In the genomic region with DNA sequence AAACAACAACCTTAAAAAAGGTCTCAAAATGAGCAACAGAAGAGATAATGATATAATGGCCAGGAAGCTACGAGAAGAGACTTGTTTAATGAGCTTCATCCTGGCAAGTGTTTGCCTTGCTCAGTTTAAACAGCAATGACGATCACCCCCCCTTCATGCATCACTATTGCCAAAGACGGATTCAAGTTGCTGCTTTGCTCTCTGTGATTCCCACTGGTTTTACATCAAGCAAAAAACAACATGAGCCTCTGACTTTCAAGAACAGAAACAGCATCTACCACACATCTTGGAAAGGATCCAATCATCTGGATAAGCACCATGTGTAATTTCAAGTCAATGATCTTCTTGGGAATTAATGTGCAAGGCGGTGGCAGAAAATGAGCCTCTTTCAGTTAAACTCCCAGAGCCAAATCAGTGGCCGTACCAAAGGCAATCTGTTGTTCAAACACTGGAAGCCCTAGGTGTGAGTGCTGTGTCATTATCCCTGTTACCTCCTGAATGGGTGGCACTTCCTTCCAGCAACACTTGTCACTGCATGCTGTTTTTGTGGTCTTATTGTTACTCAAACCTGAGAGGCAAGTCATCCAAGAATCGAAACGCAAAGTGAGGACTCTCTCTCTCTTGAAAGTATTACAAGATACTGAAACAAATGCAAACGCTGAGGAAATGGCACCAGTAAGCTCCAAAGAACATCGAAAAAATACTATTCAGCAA, we compare ENCODE assay signal across 10 cellular contexts.
DNase-seq lines count a peak whose midpoint lies in the region; ATAC-seq and TF ChIP-seq lines count a peak whose summit lies in the region.
"Had no signal": no experiment of that assay in that cellular context is flagged by ENCODE, and none has a peak within 500 bp of the region (broad histone marks: within the 10 kb centered on the region; RNA-seq: fewer than 3 reads in every experiment).

No MANE protein-coding gene starts in this region.

- TF ChIP-seq CTCF in natural killer cell (IDR thresholded peaks at IDR 0.05): no peak
- TF ChIP-seq CTCF in body of pancreas (IDR thresholded peaks at IDR 0.05): no peak

- H3K4me3 ChIP-seq in HUES64 (ENCODE audit: low read length) (no peak overlapping the region), body of pancreas (no peak overlapping the region)

- H3K9me3 ChIP-seq in HUES64 (ENCODE audit: insufficient read depth, low read depth, low read length) (no peaks in the 10 kb centered on the region), body of pancreas (no peaks in the 10 kb centered on the region)

- peak overlapping the region; percentile 8; the same call in 1 of the 2 replicates for H3K9ac ChIP-seq in HUES64 (ENCODE audit: low read depth, low read length)

- peak overlapping the region; percentile 2 for H3K27ac Mint-ChIP-seq in activated CD4-positive, alpha-beta memory T cell treated with anti-CD3 and anti-CD28 coated beads for 36 hours
- peak overlapping the region; percentile 14 to 17 for H3K27ac Mint-ChIP-seq in natural killer cell

- DNase-seq in activated T-cell treated with anti-CD3 and anti-CD28 coated beads for 24 hours (ENCODE audit: low read depth) (peak; percentile 21), natural killer cell (no peak), body of pancreas (no peak), SIG-M5 treated with dmso at 0.1 percent for 504 hours (lab: John Stamatoyannopoulos, UW; ENCODE audit: unreplicated experiment) (no peak)
- no peak for DNase-seq in activated T-cell treated with anti-CD3 and anti-CD28 coated beads, Interleukin-2, amount 50 U/mL, for 1 hour
- DNase-seq in activated CD4-positive, alpha-beta memory T cell treated with anti-CD3 and anti-CD28 coated beads for 36 hours: peak; percentile 70

- no peaks in the 10 kb centered on the region for H3K27me3 Mint-ChIP-seq in activated CD4-positive, alpha-beta memory T cell treated with anti-CD3 and anti-CD28 coated beads for 36 hours
- no peaks in the 10 kb centered on the region for H3K27me3 Mint-ChIP-seq in natural killer cell (ENCODE audit: low read depth in 2 of 2)
- H3K27me3 Mint-ChIP-seq: T-cell had no signal

- no peaks in the 10 kb centered on the region for H3K9me3 Mint-ChIP-seq in activated CD4-positive, alpha-beta memory T cell treated with anti-CD3 and anti-CD28 coated beads for 36 hours
- no peaks in the 10 kb centered on the region for H3K9me3 Mint-ChIP-seq in natural killer cell
- H3K9me3 Mint-ChIP-seq: T-cell had no signal

- H3K36me3 ChIP-seq in HUES64 (ENCODE audit: insufficient read depth, low read length): no peaks in the 10 kb centered on the region
- no peaks in the 10 kb centered on the region for H3K36me3 ChIP-seq in body of pancreas (replicated peaks in 1 of 2; ENCODE audit: insufficient read depth in 1 of 2, low read depth in 2 of 2)

- H3K4me3 Mint-ChIP-seq in activated CD4-positive, alpha-beta memory T cell treated with anti-CD3 and anti-CD28 coated beads for 36 hours: no peak overlapping the region
- peak overlapping the region; percentile 29 for H3K4me3 Mint-ChIP-seq in natural killer cell
- H3K4me3 Mint-ChIP-seq: T-cell had no signal

- WGBS in HUES64: 66% methylated on average over 9 of the region's 9 CpGs
- WGBS in body of pancreas, 2 donors: 64 to 84% methylated on average over 8 to 9 of the region's 9 CpGs

- TF ChIP-seq POLR2A in body of pancreas (IDR thresholded peaks at IDR 0.05): no peak

- CTCF ChIA-PET in activated CD4-positive, alpha-beta memory T cell treated with anti-CD3 and anti-CD28 coated beads for 36 hours (lab: Charles Lee): interaction anchor here (0.6 to 1.0 kb wide), 2 partner anchors 91 to 229 kb away, joined by 3 to 4 read pairs; no protein-coding TSS in a partner anchor

- peaks cover 19% of the 10 kb centered on the region for H3K36me3 Mint-ChIP-seq in activated CD4-positive, alpha-beta memory T cell treated with anti-CD3 and anti-CD28 coated beads for 36 hours
- no peaks in the 10 kb centered on the region for H3K36me3 Mint-ChIP-seq in natural killer cell

- ATAC-seq in natural killer cell (peak; percentile 54 to 79 (median 67)), body of pancreas (no peak), HG03025 (IDR thresholded peaks at IDR 0.05; ENCODE audit: low FRiP score, unreplicated experiment) (no peak)
- ATAC-seq: T-cell had no signal

- intact Hi-C loops in activated CD4-positive, alpha-beta memory T cell treated with anti-CD3 and anti-CD28 coated beads for 36 hours (cut with micrococcal nuclease): loop anchor here (1.0 to 5.0 kb wide), 5 partner anchors 8 to 506 kb away; partner anchors contain the start of gene MED27
- intact Hi-C loops in natural killer cell (cut with micrococcal nuclease) (no loop called here), body of pancreas (cut with DNase I) (no loop called here)

- H3K4me1 ChIP-seq in HUES64 (ENCODE audit: insufficient read depth, low read length) (peaks cover 64% of the 10 kb centered on the region), body of pancreas (no peaks in the 10 kb centered on the region)

- POLR2A ChIA-PET in activated CD4-positive, alpha-beta memory T cell treated with anti-CD3 and anti-CD28 coated beads for 36 hours (lab: Charles Lee): interaction anchor here (0.8 to 1.4 kb wide), 3 partner anchors 73 to 301 kb away, joined by 3 to 6 read pairs (median 5); partner anchors contain the start of gene MED27

- peak overlapping the region; percentile 66; the same call in 1 of the 2 replicates for H3K27ac ChIP-seq in HUES64 (ENCODE audit: low read depth, low read length)
- no peak overlapping the region for H3K27ac ChIP-seq in body of pancreas
- H3K27ac ChIP-seq: C4-2B had no signal

- H3K4me1 Mint-ChIP-seq in activated CD4-positive, alpha-beta memory T cell treated with anti-CD3 and anti-CD28 coated beads for 36 hours (ENCODE audit: low read depth): peaks cover 58% of the 10 kb centered on the region
- peaks cover 55 to 56% of the 10 kb centered on the region in 2 donors for H3K4me1 Mint-ChIP-seq in natural killer cell

- no peaks in the 10 kb centered on the region for H3K27me3 ChIP-seq in HUES64 (ENCODE audit: insufficient read depth, low read length)
- H3K27me3 ChIP-seq in body of pancreas: no peaks in the 10 kb centered on the region

Comparison
In these comparisons a context has a peak if more than half of its experiments do, and no peak if none do; other contexts are left out.
1. DNase-seq: peak in activated T-cell treated with anti-CD3 and anti-CD28 coated beads for 24 hours (single experiment) and activated CD4-positive, alpha-beta memory T cell treated with anti-CD3 and anti-CD28 coated beads for 36 hours (single experiment); none in activated T-cell treated with anti-CD3 and anti-CD28 coated beads, Interleukin-2, amount 50 U/mL, for 1 hour (single experiment), natural killer cell (single experiment), body of pancreas (0 of 4) and SIG-M5 treated with dmso at 0.1 percent for 504 hours (single experiment).
2. ATAC-seq: peak in natural killer cell (3 of 3); none in body of pancreas (single experiment) and HG03025 (single experiment).